In genomic region chr3:55481918-55482495, GRCh38 we compare ENCODE assay signal across 9 cellular contexts. TPM values are rescaled to one million over a fixed set of nuclear protein-coding genes. Genes with fewer than 3 reads are reported as not detected.
DNase-seq lines count a peak whose midpoint lies in the region; ATAC-seq, FAIRE-seq and TF ChIP-seq lines count a peak whose summit lies in the region.
"Had no signal": no experiment of that assay in that cellular context is flagged by ENCODE, and none has a peak within 500 bp of the region (broad histone marks: within the 10 kb centered on the region; RNA-seq: fewer than 3 reads in every experiment).

No MANE protein-coding gene starts in this region.

- H3K36me3 ChIP-seq in H7 (replicated peaks; ENCODE audit: control insufficient read depth, insufficient read depth, low read length) (no peaks in the 10 kb centered on the region), kidney (ENCODE audit: control insufficient read depth in 1 of 2, insufficient read depth in 2 of 2, low read length in 2 of 2) (no peaks in the 10 kb centered on the region), subcutaneous abdominal adipose tissue (ENCODE audit: control insufficient read depth in 5 of 5, insufficient read depth in 5 of 5, low read length in 5 of 5) (no peaks in the 10 kb centered on the region)

- H3K27me3 ChIP-seq in H7 (ENCODE audit: control insufficient read depth, insufficient read depth, low read length) (peaks cover 68% of the 10 kb centered on the region), subcutaneous abdominal adipose tissue (ENCODE audit: control insufficient read depth in 5 of 5, insufficient read depth in 4 of 5, low read length in 5 of 5) (peaks cover 24 to 54% (median 45%) of the 10 kb centered on the region in 5 donors)

- H3K4me1 Mint-ChIP-seq in chondrocyte (ENCODE audit: low read depth): peaks cover 51% of the 10 kb centered on the region

- H3K36me3 Mint-ChIP-seq in chondrocyte (ENCODE audit: low read depth): no peaks in the 10 kb centered on the region

- DNase-seq in H7: peak; percentile 78
- no peak for DNase-seq in chondrocyte (ENCODE audit: low spot score)
- peak; percentile 75 for DNase-seq in kidney
- DNase-seq in NCI-H1048 (lab: John Stamatoyannopoulos, UW): no peak
- no peak for DNase-seq in T1000 (lab: John Stamatoyannopoulos, UW)
- DNase-seq in superior temporal gyrus (ENCODE audit: extremely low spot score): no peak
- DNase-seq: activated effector memory CD4-positive, alpha-beta T cell treated with Interleukin-2 at 50 U/mL for 16 hours had no signal

- peak overlapping the region; percentile 73 for H3K4me3 Mint-ChIP-seq in chondrocyte (ENCODE audit: unreplicated experiment)

- intact Hi-C loops in kidney (cut with DNase I): no loop called here

- no peaks in the 10 kb centered on the region for H3K27me3 Mint-ChIP-seq in chondrocyte (ENCODE audit: low read depth)

- H3K27ac ChIP-seq in kidney (ENCODE audit: low read depth in 2 of 2, low read length in 2 of 2) (no peak overlapping the region), subcutaneous abdominal adipose tissue (ENCODE audit: low read depth, low read length) (no peak overlapping the region)

- H3K4me1 ChIP-seq in kidney (ENCODE audit: control insufficient read depth in 1 of 2, insufficient read depth in 1 of 2, low read depth in 1 of 2, low read length in 2 of 2) (peaks cover 0 to 10% of the 10 kb centered on the region in 2 donors), subcutaneous abdominal adipose tissue (ENCODE audit: control insufficient read depth in 5 of 5, insufficient read depth in 5 of 5, low read length in 5 of 5) (peaks cover 0 to 48% (median 41%) of the 10 kb centered on the region in 5 donors)

- no peaks in the 10 kb centered on the region for H3K9me3 Mint-ChIP-seq in chondrocyte (ENCODE audit: low read depth)

- FAIRE-seq in kidney (lab: Jason Lieb, UNC): no peak

- H3K4me3 ChIP-seq in H7 (ENCODE audit: insufficient read depth, low read depth, low read length) (peak overlapping the region; percentile 55), kidney (ENCODE audit: low read length in 2 of 2) (no peak overlapping the region), subcutaneous abdominal adipose tissue (ENCODE audit: low read depth in 1 of 5, low read length in 5 of 5) (peak overlapping the region; percentile 3 to 55 (median 45))

- peak; percentile 57 for TF ChIP-seq CTCF in chondrocyte (IDR thresholded peaks at IDR 0.05)
- no peak for TF ChIP-seq CTCF in kidney (IDR thresholded peaks at IDR 0.05; ENCODE audit: borderline replicate concordance, extremely low read depth, insufficient read depth)

- no peak overlapping the region for H3K27ac Mint-ChIP-seq in chondrocyte (ENCODE audit: unreplicated experiment)

- ATAC-seq in GM18519 (IDR thresholded peaks at IDR 0.05; ENCODE audit: low FRiP score, unreplicated experiment): no peak

- no peaks in the 10 kb centered on the region for H3K9me3 ChIP-seq in kidney (ENCODE audit: control insufficient read depth in 1 of 2, low read length in 2 of 2)
- H3K9me3 ChIP-seq in subcutaneous abdominal adipose tissue (ENCODE audit: control insufficient read depth in 5 of 5, low read length in 5 of 5): no peaks in the 10 kb centered on the region

- H3K9ac ChIP-seq in kidney (ENCODE audit: low read length in 2 of 2) (no peak overlapping the region), subcutaneous abdominal adipose tissue (ENCODE audit: low read length in 5 of 5) (no peak overlapping the region)

RNA-seq across cellular contexts. Expression of gene WNT5A, which starts 5.1 kb away (rescaled TPM):
- 11.5 and 15.7 TPM in 2 replicates for total RNA-seq in H7 (2014; rRNA removed; shearing (Covaris generic))
- total RNA-seq in chondrocyte: 11.1 to 24.5 TPM (median 11.6 TPM) in 3 replicates
- total RNA-seq in kidney: 9.9 TPM
- 0.67 TPM for polyA plus RNA-seq in kidney (ENCODE audit: insufficient read depth, low read depth, low replicate concordance)

Comparison
In these comparisons a context has a peak if more than half of its experiments do, and no peak if none do; other contexts are left out.
1. DNase-seq: peak in H7 (single experiment) and kidney (single experiment); none in chondrocyte (single experiment), NCI-H1048 (single experiment), T1000 (single experiment) and superior temporal gyrus (single experiment).
2. H3K4me3 ChIP-seq: peak in H7 (single experiment) and subcutaneous abdominal adipose tissue (5 of 5); none in kidney (0 of 2).